1 cellular context compared by ENCODE assay signal in the genomic region with DNA sequence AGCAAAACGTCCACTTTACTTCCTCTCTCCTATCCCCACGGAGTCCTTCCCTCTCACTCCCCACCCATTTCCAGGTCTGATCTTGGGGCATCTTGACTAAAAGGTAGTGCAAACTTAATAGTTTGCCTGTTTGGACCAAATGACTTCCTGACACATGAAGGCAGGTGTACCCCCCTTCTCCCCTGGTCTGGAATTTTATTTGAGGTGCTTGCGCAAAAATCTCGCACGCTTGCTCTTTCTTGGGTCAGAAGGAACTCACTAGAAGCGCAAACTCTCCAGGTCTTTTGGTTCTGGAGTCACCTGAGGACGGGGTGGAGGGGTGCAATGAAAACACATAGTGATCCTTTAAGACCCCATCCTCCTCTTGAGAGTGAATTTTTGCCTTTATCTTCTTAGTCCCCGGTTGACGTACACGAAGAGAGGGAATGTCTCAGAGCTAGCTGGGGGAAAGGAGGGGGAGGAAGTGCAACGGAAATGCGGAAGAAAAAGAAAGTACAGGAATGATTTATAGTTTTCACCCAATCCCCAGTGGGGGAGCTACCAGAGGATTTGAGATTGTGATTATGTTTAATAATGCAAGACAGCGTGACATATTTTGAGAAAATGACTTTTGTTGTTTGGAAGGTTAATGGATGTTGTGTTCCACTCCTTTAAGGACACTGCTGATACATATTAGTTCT.
TF ChIP-seq lines count a peak whose summit lies in the region.

No MANE protein-coding gene starts in this region.

TF ChIP-seq in neural cell, 6 proteins besides CTCF, POLR2A, EP300 and RAD21 (continued from another document):
- TF ChIP-seq, protein P1, sequence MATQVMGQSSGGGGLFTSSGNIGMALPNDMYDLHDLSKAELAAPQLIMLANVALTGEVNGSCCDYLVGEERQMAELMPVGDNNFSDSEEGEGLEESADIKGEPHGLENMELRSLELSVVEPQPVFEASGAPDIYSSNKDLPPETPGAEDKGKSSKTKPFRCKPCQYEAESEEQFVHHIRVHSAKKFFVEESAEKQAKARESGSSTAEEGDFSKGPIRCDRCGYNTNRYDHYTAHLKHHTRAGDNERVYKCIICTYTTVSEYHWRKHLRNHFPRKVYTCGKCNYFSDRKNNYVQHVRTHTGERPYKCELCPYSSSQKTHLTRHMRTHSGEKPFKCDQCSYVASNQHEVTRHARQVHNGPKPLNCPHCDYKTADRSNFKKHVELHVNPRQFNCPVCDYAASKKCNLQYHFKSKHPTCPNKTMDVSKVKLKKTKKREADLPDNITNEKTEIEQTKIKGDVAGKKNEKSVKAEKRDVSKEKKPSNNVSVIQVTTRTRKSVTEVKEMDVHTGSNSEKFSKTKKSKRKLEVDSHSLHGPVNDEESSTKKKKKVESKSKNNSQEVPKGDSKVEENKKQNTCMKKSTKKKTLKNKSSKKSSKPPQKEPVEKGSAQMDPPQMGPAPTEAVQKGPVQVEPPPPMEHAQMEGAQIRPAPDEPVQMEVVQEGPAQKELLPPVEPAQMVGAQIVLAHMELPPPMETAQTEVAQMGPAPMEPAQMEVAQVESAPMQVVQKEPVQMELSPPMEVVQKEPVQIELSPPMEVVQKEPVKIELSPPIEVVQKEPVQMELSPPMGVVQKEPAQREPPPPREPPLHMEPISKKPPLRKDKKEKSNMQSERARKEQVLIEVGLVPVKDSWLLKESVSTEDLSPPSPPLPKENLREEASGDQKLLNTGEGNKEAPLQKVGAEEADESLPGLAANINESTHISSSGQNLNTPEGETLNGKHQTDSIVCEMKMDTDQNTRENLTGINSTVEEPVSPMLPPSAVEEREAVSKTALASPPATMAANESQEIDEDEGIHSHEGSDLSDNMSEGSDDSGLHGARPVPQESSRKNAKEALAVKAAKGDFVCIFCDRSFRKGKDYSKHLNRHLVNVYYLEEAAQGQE (IDR thresholded peaks at IDR 0.05; ENCODE audit: borderline replicate concordance), result no peak
- TF ChIP-seq MXI1 (conservative IDR thresholded peaks at IDR 0.05; ENCODE audit: poor library complexity, severe bottlenecking), result no peak
- TF ChIP-seq SMC3 (conservative IDR thresholded peaks at IDR 0.05; ENCODE audit: poor library complexity), result no peak
- TF ChIP-seq TAF1 (IDR thresholded peaks at IDR 0.05; ENCODE audit: low read depth), result no peak
- no peak for TF ChIP-seq EZH2 (IDR thresholded peaks at IDR 0.05; ENCODE audit: borderline replicate concordance, insufficient read depth, low read length, poor library complexity, severe bottlenecking)
